ENCODE assay signal across 1 cellular context in the genomic region with DNA sequence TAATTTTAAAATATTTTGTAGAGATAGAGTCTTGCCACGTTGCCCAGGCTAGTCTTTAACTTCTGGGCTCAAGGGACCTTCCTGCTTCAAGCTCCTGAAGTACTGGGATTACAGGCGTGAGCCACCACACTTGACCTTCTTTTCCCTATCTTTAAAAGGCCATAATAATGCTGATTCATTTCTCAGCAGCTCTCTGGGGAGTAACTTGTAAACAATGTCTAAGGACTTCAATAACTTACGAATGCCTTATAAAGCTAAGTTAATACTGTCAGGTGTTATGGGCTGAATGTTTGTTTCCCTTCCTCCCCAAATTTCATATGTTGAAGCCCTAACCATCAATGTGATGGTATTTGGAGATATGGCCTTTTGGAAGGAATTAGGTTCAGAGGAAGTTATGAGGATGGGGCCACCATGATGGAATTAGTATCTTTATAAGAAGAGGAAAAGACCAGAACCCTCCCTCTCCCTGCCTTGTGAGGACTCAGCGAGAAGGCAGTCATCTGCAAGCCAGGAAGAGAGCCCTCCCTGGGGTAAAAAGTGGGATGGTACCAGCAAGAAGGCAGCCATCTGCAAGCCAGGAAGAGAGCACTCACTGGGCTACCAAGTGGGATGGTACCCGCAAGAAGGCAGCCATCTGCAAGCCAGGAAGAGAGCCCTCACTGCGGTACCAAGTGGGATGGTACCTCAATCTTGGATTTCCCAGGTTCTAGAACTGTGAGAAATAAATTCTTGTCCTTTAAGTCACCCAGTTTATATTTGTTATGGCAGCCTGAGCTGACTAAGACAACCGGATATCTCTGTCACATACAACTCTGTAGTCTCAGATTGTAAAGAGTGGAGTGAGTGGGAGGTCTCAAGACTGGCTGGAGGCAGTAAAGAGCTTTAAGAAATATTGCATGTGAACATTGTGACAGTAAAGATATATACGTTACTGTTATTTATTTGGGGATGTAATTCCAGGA.
TF ChIP-seq lines count a peak whose summit lies in the region.

No MANE protein-coding gene starts in this region.

TF ChIP-seq in H1, 55 proteins besides CTCF, POLR2A, EP300 and RAD21 (continued from another document):
- TF ChIP-seq CHD7 (IDR thresholded peaks at IDR 0.05; ENCODE audit: insufficient replicate concordance, low read length) (no peak), BCL11A (IDR thresholded peaks at IDR 0.05; ENCODE audit: low read depth in 2 of 2, low read length in 2 of 2) (no peak), SIN3A (conservative IDR thresholded peaks at IDR 0.05 in 1 of 2, IDR thresholded peaks at IDR 0.05 in 1 of 2; ENCODE audit: low read depth in 1 of 2, low read length in 2 of 2) (no peak), SAP30 (IDR thresholded peaks at IDR 0.05; ENCODE audit: insufficient read depth, insufficient replicate concordance, low read length) (no peak), BRCA1 (IDR thresholded peaks at IDR 0.05; ENCODE audit: low read depth, low read length) (no peak), CTBP2 (IDR thresholded peaks at IDR 0.05; ENCODE audit: borderline replicate concordance, insufficient read depth, insufficient read length, low read length) (no peak), SUZ12 (IDR thresholded peaks at IDR 0.05; ENCODE audit: low read length) (no peak), RXRA (IDR thresholded peaks at IDR 0.05; ENCODE audit: insufficient read depth, low read depth, low read length) (no peak), SP4 (IDR thresholded peaks at IDR 0.05; ENCODE audit: low read length) (no peak), RFX5 (IDR thresholded peaks at IDR 0.05; ENCODE audit: borderline replicate concordance, low read depth, low read length) (no peak), JUN (IDR thresholded peaks at IDR 0.05; ENCODE audit: low read depth, low read length) (no peak)
- TF ChIP-seq, protein P1, sequence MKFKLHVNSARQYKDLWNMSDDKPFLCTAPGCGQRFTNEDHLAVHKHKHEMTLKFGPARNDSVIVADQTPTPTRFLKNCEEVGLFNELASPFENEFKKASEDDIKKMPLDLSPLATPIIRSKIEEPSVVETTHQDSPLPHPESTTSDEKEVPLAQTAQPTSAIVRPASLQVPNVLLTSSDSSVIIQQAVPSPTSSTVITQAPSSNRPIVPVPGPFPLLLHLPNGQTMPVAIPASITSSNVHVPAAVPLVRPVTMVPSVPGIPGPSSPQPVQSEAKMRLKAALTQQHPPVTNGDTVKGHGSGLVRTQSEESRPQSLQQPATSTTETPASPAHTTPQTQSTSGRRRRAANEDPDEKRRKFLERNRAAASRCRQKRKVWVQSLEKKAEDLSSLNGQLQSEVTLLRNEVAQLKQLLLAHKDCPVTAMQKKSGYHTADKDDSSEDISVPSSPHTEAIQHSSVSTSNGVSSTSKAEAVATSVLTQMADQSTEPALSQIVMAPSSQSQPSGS (IDR thresholded peaks at IDR 0.05; ENCODE audit: low read length), result no peak
